In genomic region chr4:5747746-5748365, GRCh38 we compare ENCODE assay signal across 14 cellular contexts. TPM values are rescaled to one million over a fixed set of nuclear protein-coding genes. Genes with fewer than 3 reads are reported as not detected.
DNase-seq lines count a peak whose midpoint lies in the region; ATAC-seq and TF ChIP-seq lines count a peak whose summit lies in the region.
"Had no signal": no experiment of that assay in that cellular context is flagged by ENCODE, and none has a peak within 500 bp of the region (broad histone marks: within the 10 kb centered on the region; RNA-seq: fewer than 3 reads in every experiment).

No MANE protein-coding gene starts in this region.

- H4K91ac ChIP-seq in neuronal stem cell (ENCODE audit: low read depth, low read length, poor library complexity) = no peak overlapping the region

- H3K4me3 ChIP-seq in brain microvascular endothelial cell (ENCODE audit: low read depth, low read length) = no peak overlapping the region
- H3K4me3 ChIP-seq in left ventricle myocardium inferior = no peak overlapping the region
- H3K4me3 ChIP-seq in thyroid gland (replicated peaks in 1 of 3) = no peak overlapping the region
- H3K4me3 ChIP-seq in neuronal stem cell (ENCODE audit: low read length in 2 of 2) = no peak overlapping the region
- H3K4me3 ChIP-seq: gastrocnemius medialis, suprapubic skin had no signal

- H3K18ac ChIP-seq in neuronal stem cell (ENCODE audit: low read length) = no peak overlapping the region

- H4K8ac ChIP-seq in neuronal stem cell (ENCODE audit: low read depth, low read length) = no peak overlapping the region

- intact Hi-C loops in left ventricle myocardium inferior (cut with micrococcal nuclease) = no loop called here
- intact Hi-C loops in thyroid gland (cut with DNase I) = no loop called here

- H3K4me1 ChIP-seq in left ventricle myocardium inferior (peaks cover 11% of the 10 kb centered on the region), thyroid gland (peaks cover 10 to 11% of the 10 kb centered on the region in 2 donors), neuronal stem cell (ENCODE audit: control insufficient read depth in 2 of 2, insufficient read depth in 1 of 2, low read depth in 1 of 2, low read length in 2 of 2) (peaks cover 0 to 15% of the 10 kb centered on the region in 2 donors)
- H3K4me1 ChIP-seq: suprapubic skin had no signal

- ATAC-seq in GM21360 (IDR thresholded peaks at IDR 0.05; ENCODE audit: unreplicated experiment) (no peak), GM21529 (IDR thresholded peaks at IDR 0.05; ENCODE audit: unreplicated experiment) (no peak)
- ATAC-seq: activated CD4-positive, CD25-positive, alpha-beta regulatory T cell treated with anti-CD3 and anti-CD28 coated beads, Interleukin-2, amount 50 U/mL, for 24 hours had no signal

- in situ Hi-C loops in brain microvascular endothelial cell (cut with HindIII; ENCODE audit: low pct_ligation_motif_present, low sequenced_read_pairs) = no loop called here

- TF ChIP-seq CTCF in brain microvascular endothelial cell (IDR thresholded peaks at IDR 0.05; ENCODE audit: low read depth, low read length, missing control alignments) = no peak
- no peak for TF ChIP-seq CTCF in left ventricle myocardium inferior (IDR thresholded peaks at IDR 0.05; ENCODE audit: borderline replicate concordance)
- TF ChIP-seq CTCF in thyroid gland (IDR thresholded peaks at IDR 0.05) = no peak

- H2AK5ac ChIP-seq in neuronal stem cell (ENCODE audit: low read depth, low read length) = no peak overlapping the region

- no peak overlapping the region for H3K14ac ChIP-seq in neuronal stem cell (ENCODE audit: low read length)

- 33 to 42% methylated on average over 11 of the region's 11 CpGs for WGBS in thyroid gland, 2 donors
- WGBS in neuronal stem cell (ENCODE audit: extremely low coverage in 2 of 2, insufficient read length in 2 of 2, insufficient replicate concordance in 1 of 2), 2 donors = no CpG with 5 or more reads among the region's 11 CpGs

- no peak overlapping the region for H3K4me2 ChIP-seq in neuronal stem cell (ENCODE audit: insufficient read depth, low read length, poor library complexity, severe bottlenecking)

- H3K79me1 ChIP-seq in neuronal stem cell (ENCODE audit: low read depth, low read length) = no peaks in the 10 kb centered on the region

- no peak overlapping the region for H2BK12ac ChIP-seq in neuronal stem cell (ENCODE audit: low read length)

- H3K9me3 ChIP-seq in left ventricle myocardium inferior (replicated peaks) = no peaks in the 10 kb centered on the region
- H3K9me3 ChIP-seq in thyroid gland = no peaks in the 10 kb centered on the region
- H3K9me3 ChIP-seq in neuronal stem cell (replicated peaks in 1 of 2; ENCODE audit: control insufficient read depth in 2 of 2, insufficient read depth in 1 of 2, low read depth in 1 of 2, low read length in 2 of 2) = peaks cover 4 to 8% of the 10 kb centered on the region in 2 donors
- H3K9me3 ChIP-seq: gastrocnemius medialis, suprapubic skin had no signal

- no peak overlapping the region for H3K9ac ChIP-seq in neuronal stem cell (ENCODE audit: low read depth, low read length, poor library complexity)

- H3K27me3 ChIP-seq in brain microvascular endothelial cell (replicated peaks) (no peaks in the 10 kb centered on the region), left ventricle myocardium inferior (ENCODE audit: low read depth) (no peaks in the 10 kb centered on the region), thyroid gland (no peaks in the 10 kb centered on the region), neuronal stem cell (ENCODE audit: control insufficient read depth in 3 of 3, insufficient read depth in 3 of 3, low read depth in 1 of 3, low read length in 3 of 3) (no peaks in the 10 kb centered on the region)
- H3K27me3 ChIP-seq: gastrocnemius medialis, suprapubic skin had no signal

- H3K27ac ChIP-seq in brain microvascular endothelial cell = peak overlapping the region; percentile 91
- peak overlapping the region; percentile 22 for H3K27ac ChIP-seq in left ventricle myocardium inferior (replicated peaks)
- H3K27ac ChIP-seq in thyroid gland = peak overlapping the region in 1 of 3 donors; percentile 30
- H3K27ac ChIP-seq in neuronal stem cell (replicated peaks; ENCODE audit: low read length) = no peak overlapping the region
- H3K27ac ChIP-seq: 22Rv1, gastrocnemius medialis, suprapubic skin had no signal

- no peak overlapping the region for H2BK120ac ChIP-seq in neuronal stem cell (ENCODE audit: low read depth, low read length)

- H3K36me3 ChIP-seq in brain microvascular endothelial cell (replicated peaks) (peaks cover 40% of the 10 kb centered on the region), left ventricle myocardium inferior (peaks cover 23% of the 10 kb centered on the region), thyroid gland (peaks cover 0 to 12% of the 10 kb centered on the region in 2 donors), neuronal stem cell (replicated peaks in 1 of 2; ENCODE audit: control insufficient read depth in 2 of 2, insufficient read depth in 2 of 2, low read length in 2 of 2) (peaks cover 17 to 61% of the 10 kb centered on the region in 2 donors)
- H3K36me3 ChIP-seq: gastrocnemius medialis had no signal

- TF ChIP-seq POLR2A in thyroid gland (IDR thresholded peaks at IDR 0.05) = no peak

- H3K23ac ChIP-seq in neuronal stem cell (ENCODE audit: low read depth, low read length, poor library complexity) = no peak overlapping the region

- no peak overlapping the region for H3K4ac ChIP-seq in neuronal stem cell (ENCODE audit: low read length)

- DNase-seq in DMS 273 (lab: John Stamatoyannopoulos, UW; ENCODE audit: unreplicated experiment) (peak; percentile 19), DMS 273 treated with DMSO at 0.1 percent for 48 hours (lab: John Stamatoyannopoulos, UW) (no peak), brain microvascular endothelial cell (peak; percentile 98), left ventricle myocardium inferior (no peak), thyroid gland (peak; percentile 20 to 44), neuronal stem cell (ENCODE audit: low spot score) (no peak)
- DNase-seq: activated naive CD4-positive, alpha-beta T cell treated with anti-CD3 and anti-CD28 coated beads, Interleukin-2, amount 50 U/mL, for 16 hours; gastrocnemius medialis; NCI-H2081 treated with DMSO at 0.1 percent for 48 hours had no signal

- H2BK15ac ChIP-seq in neuronal stem cell (ENCODE audit: low read length) = no peak overlapping the region

- H2BK5ac ChIP-seq in neuronal stem cell (ENCODE audit: low read length) = no peak overlapping the region

- H2AFZ ChIP-seq in neuronal stem cell (ENCODE audit: low read length) = no peak overlapping the region

RNA-seq across cellular contexts. Expression of gene EVC, which starts 36.9 kb away (rescaled TPM):
- total RNA-seq in left ventricle myocardium inferior = 5.1 TPM
- total RNA-seq in thyroid gland = 10 to 100 TPM; 21.4 to 43.6 (median 38.6) TPM
- 4.9 TPM for polyA plus RNA-seq in neuronal stem cell (2013, experiment 1 of 2)
- 4.6 TPM for polyA plus RNA-seq in neuronal stem cell (2013, experiment 2 of 2)

RNA-seq across cellular contexts. Expression of gene EVC2, which starts 39.5 kb away (rescaled TPM):
- total RNA-seq in left ventricle myocardium inferior (1.4 TPM), thyroid gland (10 to 100 TPM; 15.7 to 24.5 (median 17.2) TPM)
- polyA plus RNA-seq in neuronal stem cell (2013, experiment 1 of 2) = 3.4 TPM
- 3.4 TPM for polyA plus RNA-seq in neuronal stem cell (2013, experiment 2 of 2)

Comparison
In these comparisons a context has a peak if more than half of its experiments do, and no peak if none do; other contexts are left out.
1. DNase-seq: peak in DMS 273 (single experiment), brain microvascular endothelial cell (single experiment) and thyroid gland (2 of 2); none in DMS 273 treated with DMSO at 0.1 percent for 48 hours (single experiment), left ventricle myocardium inferior (single experiment) and neuronal stem cell (single experiment).